Comparison of ENCODE assay signal across 17 cellular contexts in genomic region chr7:3039787-3040186, GRCh38. TPM values are rescaled to one million over a fixed set of nuclear protein-coding genes. Genes with fewer than 3 reads are reported as not detected.
DNase-seq lines count a peak whose midpoint lies in the region; ATAC-seq and TF ChIP-seq lines count a peak whose summit lies in the region.
"Had no signal": no experiment of that assay in that cellular context is flagged by ENCODE, and none has a peak within 500 bp of the region (broad histone marks: within the 10 kb centered on the region; RNA-seq: fewer than 3 reads in every experiment).

No MANE protein-coding gene starts in this region.

- H3K4me3 ChIP-seq in hepatocyte: no peak overlapping the region
- H3K4me3 ChIP-seq: cardiac muscle cell, K562, smooth muscle cell, stomach, vagina had no signal

- peak overlapping the region; percentile 55 for H3K4me3 Mint-ChIP-seq in activated T-cell treated with anti-CD3 and anti-CD28 coated beads, Interleukin-2, amount 50 U/mL, for 4 hours
- H3K4me3 Mint-ChIP-seq in activated naive CD8-positive, alpha-beta T cell: peak overlapping the region; percentile 80

- no peaks in the 10 kb centered on the region for H3K27me3 Mint-ChIP-seq in activated T-cell treated with anti-CD3 and anti-CD28 coated beads, Interleukin-2, amount 50 U/mL, for 4 hours (ENCODE audit: low read depth)
- H3K27me3 Mint-ChIP-seq in activated naive CD8-positive, alpha-beta T cell: no peaks in the 10 kb centered on the region

- H3K4me1 Mint-ChIP-seq in activated T-cell treated with anti-CD3 and anti-CD28 coated beads, Interleukin-2, amount 50 U/mL, for 4 hours (ENCODE audit: low read depth): peaks cover 70% of the 10 kb centered on the region
- H3K4me1 Mint-ChIP-seq in activated naive CD8-positive, alpha-beta T cell (ENCODE audit: low read depth): peaks cover 62% of the 10 kb centered on the region

- H3K27me3 ChIP-seq in hepatocyte: no peaks in the 10 kb centered on the region
- H3K27me3 ChIP-seq: vagina had no signal

- WGBS in hepatocyte (ENCODE audit: low lambda C conversion rate, missing lambda C conversion rate): 91% methylated on average over 9 of the region's 9 CpGs

- peaks cover 2% of the 10 kb centered on the region for H3K79me2 ChIP-seq in hepatocyte

- TF ChIP-seq CTCF in GM20000 (IDR thresholded peaks at IDR 0.05; ENCODE audit: extremely low read depth, missing control alignments) (no peak), hepatocyte (IDR thresholded peaks at IDR 0.05; ENCODE audit: poor library complexity) (no peak)

- H3K36me3 Mint-ChIP-seq in activated T-cell treated with anti-CD3 and anti-CD28 coated beads, Interleukin-2, amount 50 U/mL, for 4 hours (ENCODE audit: insufficient read depth): peaks cover 33% of the 10 kb centered on the region
- peaks cover 10% of the 10 kb centered on the region for H3K36me3 Mint-ChIP-seq in activated naive CD8-positive, alpha-beta T cell

- no peaks in the 10 kb centered on the region for H3K9me3 ChIP-seq in hepatocyte (ENCODE audit: low read depth)
- H3K9me3 ChIP-seq: stomach, vagina had no signal

- no peaks in the 10 kb centered on the region for H3K4me1 ChIP-seq in hepatocyte (ENCODE audit: insufficient read depth)

- H3K9me3 Mint-ChIP-seq in activated T-cell treated with anti-CD3 and anti-CD28 coated beads, Interleukin-2, amount 50 U/mL, for 4 hours: no peaks in the 10 kb centered on the region
- no peaks in the 10 kb centered on the region for H3K9me3 Mint-ChIP-seq in activated naive CD8-positive, alpha-beta T cell (ENCODE audit: low read depth)

- ATAC-seq in activated T-cell treated with anti-CD3 and anti-CD28 coated beads, Interleukin-2, amount 50 U/mL, for 4 hours: no peak
- no peak for ATAC-seq in GM21390 (IDR thresholded peaks at IDR 0.05; ENCODE audit: unreplicated experiment)
- ATAC-seq: K562, left lobe of liver had no signal

- no peak overlapping the region for H2AFZ ChIP-seq in hepatocyte

- H3K36me3 ChIP-seq in hepatocyte (replicated peaks; ENCODE audit: insufficient read depth, low read depth): no peaks in the 10 kb centered on the region
- H3K36me3 ChIP-seq: cardiac muscle cell, stomach, vagina had no signal

- H3K27ac Mint-ChIP-seq in activated naive CD8-positive, alpha-beta T cell: peak overlapping the region; percentile 94

- no peak overlapping the region for H3K4me2 ChIP-seq in hepatocyte
- H3K4me2 ChIP-seq: smooth muscle cell had no signal

- DNase-seq in activated T-cell treated with anti-CD3 and anti-CD28 coated beads, Interleukin-2, amount 50 U/mL, for 4 hours: no peak
- DNase-seq in activated T-cell treated with anti-CD3 and anti-CD28 coated beads, Interleukin-2, amount 50 U/mL, for 1 hour: no peak
- peak; percentile 38 for DNase-seq in GM20000 (ENCODE audit: low spot score)
- peak; percentile 41 for DNase-seq in stimulated activated CD8-positive, alpha-beta memory T cell treated with anti-CD3 and anti-CD28 coated beads, Interleukin-4, amount 100 ng/mL, for 48 hours
- no peak for DNase-seq in hepatocyte (ENCODE audit: low spot score)
- DNase-seq in putamen (ENCODE audit: low spot score): no peak
- DNase-seq: Calu3, NCI-H1092, NCI-H748 treated with DMSO at 0.1 percent for 48 hours, stomach had no signal

- H4K20me1 ChIP-seq in hepatocyte (ENCODE audit: insufficient read depth, poor library complexity, severe bottlenecking): no peaks in the 10 kb centered on the region

- H3K27ac ChIP-seq in hepatocyte: no peak overlapping the region
- H3K27ac ChIP-seq: cardiac muscle cell, stomach, vagina had no signal

- no peaks in the 10 kb centered on the region for H3K9me2 ChIP-seq in hepatocyte (replicated peaks; ENCODE audit: insufficient read depth)

RNA-seq across cellular contexts. Expression of gene CARD11, which starts 3.9 kb away (rescaled TPM):
- 10 to 100 TPM; 71.5 to 87.6 (median 87.5) TPM for total RNA-seq in activated T-cell treated with anti-CD3 and anti-CD28 coated beads, Interleukin-2, amount 50 U/mL, for 4 hours
- total RNA-seq in hepatocyte: 5.3 and 10.9 TPM in 2 replicates
- 9.2 and 9.6 TPM in 2 replicates for polyA plus RNA-seq in hepatocyte
- polyA plus RNA-seq: cardiac muscle cell had no signal

Comparison
In these comparisons a context has a peak if more than half of its experiments do, and no peak if none do; other contexts are left out.
1. DNase-seq: peak in GM20000 (single experiment) and stimulated activated CD8-positive, alpha-beta memory T cell treated with anti-CD3 and anti-CD28 coated beads, Interleukin-4, amount 100 ng/mL, for 48 hours (single experiment); none in activated T-cell treated with anti-CD3 and anti-CD28 coated beads, Interleukin-2, amount 50 U/mL, for 4 hours (single experiment), activated T-cell treated with anti-CD3 and anti-CD28 coated beads, Interleukin-2, amount 50 U/mL, for 1 hour (single experiment), hepatocyte (single experiment) and putamen (single experiment).